In genomic region chr3:42133500-42134298, GRCh38 we compare ENCODE assay signal across 28 cellular contexts.
"Had no signal": no experiment of that assay in that cellular context is flagged by ENCODE, and none has a peak within 500 bp of the region (broad histone marks: within the 10 kb centered on the region; RNA-seq: fewer than 3 reads in every experiment).

No MANE protein-coding gene starts in this region.

- H3K4me2 ChIP-seq: smooth muscle cell had no signal

- ATAC-seq: activated CD4-positive, CD25-positive, alpha-beta regulatory T cell treated with anti-CD3 and anti-CD28 coated beads, Interleukin-2, amount 50 U/mL, for 24 hours; activated T-cell treated with anti-CD3 and anti-CD28 coated beads, Interleukin-2, amount 50 U/mL, for 4 hours; activated T-helper 17 cell treated with anti-CD3 and anti-CD28 coated beads, Interleukin-2, amount 50 U/mL, for 72 hours; gastroesophageal sphincter; left colon had no signal

- H3K4me3 Mint-ChIP-seq: activated CD4-positive, alpha-beta memory T cell treated with anti-CD3 and anti-CD28 coated beads for 36 hours; activated T-cell treated with anti-CD3 and anti-CD28 coated beads, Interleukin-2, amount 50 U/mL, for 4 hours; activated T-helper 17 cell treated with anti-CD3 and anti-CD28 coated beads, Interleukin-2, amount 50 U/mL, for 72 hours; immature natural killer cell; nephron; T-helper 1 cell treated with Interleukin-12 subunit alpha and Interleukin-12 subunit beta and Interleukin-4 antibody, amounts not matched to agents 30 μg/mL and 1 μg/mL, for 36 hours had no signal

- H3K27ac ChIP-seq: gastroesophageal sphincter, sigmoid colon, testis, uterus, WERI-Rb-1 had no signal

- H3K9me3 Mint-ChIP-seq: activated CD4-positive, alpha-beta memory T cell treated with anti-CD3 and anti-CD28 coated beads for 36 hours; activated T-cell treated with anti-CD3 and anti-CD28 coated beads, Interleukin-2, amount 50 U/mL, for 4 hours; activated T-helper 17 cell treated with anti-CD3 and anti-CD28 coated beads, Interleukin-2, amount 50 U/mL, for 72 hours; immature natural killer cell; nephron; T-helper 1 cell treated with Interleukin-12 subunit alpha and Interleukin-12 subunit beta and Interleukin-4 antibody, amounts not matched to agents 30 μg/mL and 1 μg/mL, for 36 hours had no signal

- H3K27me3 Mint-ChIP-seq: activated CD4-positive, alpha-beta memory T cell treated with anti-CD3 and anti-CD28 coated beads for 36 hours; activated T-helper 17 cell treated with anti-CD3 and anti-CD28 coated beads, Interleukin-2, amount 50 U/mL, for 72 hours had no signal

- H3K27me3 ChIP-seq: gastroesophageal sphincter, sigmoid colon, testis, uterus had no signal

- H3K36me3 ChIP-seq: sigmoid colon, uterus, WERI-Rb-1 had no signal

- DNase-seq: activated CD4-positive, alpha-beta memory T cell treated with anti-CD3 and anti-CD28 coated beads for 36 hours; activated CD4-positive, alpha-beta T cell treated with anti-CD3 and anti-CD28 coated beads for 48 hours; activated gamma-delta T cell treated with Interleukin-2 at 50 U/mL for 16 hours; activated naive CD4-positive, alpha-beta T cell treated with anti-CD3 and anti-CD28 coated beads, Interleukin-2, amount 50 U/mL, for 16 hours; activated T-cell treated with anti-CD3 and anti-CD28 coated beads, Interleukin-2, amount 50 U/mL, for 4 hours; amniotic stem cell; caudate nucleus; cortex of kidney; hippocampal formation; immature natural killer cell; kidney; left colon; stimulated activated CD4-positive, alpha-beta T cell treated with anti-CD3 and anti-CD28 coated beads, Interleukin-1b, Interleukin-23, amount 100 ng/mL, for 48 hours; stimulated activated CD4-positive, alpha-beta T cell treated with anti-CD3 and anti-CD28 coated beads, Interleukin-4, amount 100 ng/mL, for 4 hours; stimulated activated CD8-positive, alpha-beta memory T cell treated with anti-CD3 and anti-CD28 coated beads, Interleukin-4, amount 100 ng/mL, for 48 hours; stimulated activated naive CD4-positive, alpha-beta T cell; T-helper 9 cell; testis; trophoblast cell; uterus; WERI-Rb-1 had no signal

- H3K27ac Mint-ChIP-seq: activated CD4-positive, alpha-beta memory T cell treated with anti-CD3 and anti-CD28 coated beads for 36 hours; activated T-helper 17 cell treated with anti-CD3 and anti-CD28 coated beads, Interleukin-2, amount 50 U/mL, for 72 hours; immature natural killer cell; nephron; T-helper 1 cell treated with Interleukin-12 subunit alpha and Interleukin-12 subunit beta and Interleukin-4 antibody, amounts not matched to agents 30 μg/mL and 1 μg/mL, for 36 hours had no signal

- H3K4me1 ChIP-seq: testis, uterus had no signal

- H3K4me3 ChIP-seq: gastroesophageal sphincter, sigmoid colon, smooth muscle cell, testis, uterus had no signal

- H3K9me3 ChIP-seq: gastroesophageal sphincter, sigmoid colon, testis, uterus had no signal

- H3K4me1 Mint-ChIP-seq: nephron had no signal
